Comparison of ENCODE assay signal across 18 cellular contexts in genomic region chr4:73011629-73011985, GRCh38. TPM values are rescaled to one million over a fixed set of nuclear protein-coding genes. Genes with fewer than 3 reads are reported as not detected.
DNase-seq lines count a peak whose midpoint lies in the region; ATAC-seq and TF ChIP-seq lines count a peak whose summit lies in the region.
"Had no signal": no experiment of that assay in that cellular context is flagged by ENCODE, and none has a peak within 500 bp of the region (broad histone marks: within the 10 kb centered on the region; RNA-seq: fewer than 3 reads in every experiment).

No MANE protein-coding gene starts in this region.

- peak overlapping the region; percentile 37 for H3K23ac ChIP-seq in neuronal stem cell (ENCODE audit: low read depth, low read length, poor library complexity)

- no peak overlapping the region for H3K18ac ChIP-seq in neuronal stem cell (ENCODE audit: low read length)

- no peak overlapping the region for H3K4me2 ChIP-seq in neuronal stem cell (ENCODE audit: insufficient read depth, low read length, poor library complexity, severe bottlenecking)

- H3K9me3 Mint-ChIP-seq in activated naive CD8-positive, alpha-beta T cell treated with anti-CD3 and anti-CD28 coated beads, Interleukin-2, amount 50 U/mL, for 24 hours = peaks cover 4% of the 10 kb centered on the region
- peaks cover 8% of the 10 kb centered on the region for H3K9me3 Mint-ChIP-seq in activated naive CD8-positive, alpha-beta T cell treated with anti-CD3 and anti-CD28 coated beads for 36 hours
- H3K9me3 Mint-ChIP-seq: H9 had no signal

- no peaks in the 10 kb centered on the region for H3K4me1 Mint-ChIP-seq in activated naive CD8-positive, alpha-beta T cell treated with anti-CD3 and anti-CD28 coated beads, Interleukin-2, amount 50 U/mL, for 24 hours
- H3K4me1 Mint-ChIP-seq in activated naive CD8-positive, alpha-beta T cell treated with anti-CD3 and anti-CD28 coated beads for 36 hours = no peaks in the 10 kb centered on the region
- H3K4me1 Mint-ChIP-seq: CD4-positive, alpha-beta memory T cell had no signal

- no CpG with 5 or more reads among the region's 4 CpGs for WGBS in neuronal stem cell (ENCODE audit: extremely low coverage in 2 of 2, insufficient read length in 2 of 2, insufficient replicate concordance in 1 of 2), 2 donors
- WGBS in aorta, 2 donors = 89 to 90% methylated on average over 4 of the region's 4 CpGs

- H3K9me3 ChIP-seq in neuronal stem cell (replicated peaks in 1 of 2; ENCODE audit: control insufficient read depth in 2 of 2, insufficient read depth in 1 of 2, low read depth in 1 of 2, low read length in 2 of 2) = no peaks in the 10 kb centered on the region
- H3K9me3 ChIP-seq in aorta (ENCODE audit: control insufficient read depth, low read length) = no peaks in the 10 kb centered on the region
- H3K9me3 ChIP-seq in uterus = no peaks in the 10 kb centered on the region
- H3K9me3 ChIP-seq: BE2C had no signal

- no peak for TF ChIP-seq CTCF in uterus (IDR thresholded peaks at IDR 0.05)

- no peak overlapping the region for H2AFZ ChIP-seq in neuronal stem cell (ENCODE audit: low read length)
- H2AFZ ChIP-seq: GM23248 had no signal

- no peak overlapping the region for H3K4me3 Mint-ChIP-seq in activated naive CD8-positive, alpha-beta T cell treated with anti-CD3 and anti-CD28 coated beads, Interleukin-2, amount 50 U/mL, for 24 hours
- H3K4me3 Mint-ChIP-seq in activated naive CD8-positive, alpha-beta T cell treated with anti-CD3 and anti-CD28 coated beads for 36 hours = no peak overlapping the region
- H3K4me3 Mint-ChIP-seq: H9 had no signal

- peak; percentile 15 for ATAC-seq in activated naive CD8-positive, alpha-beta T cell treated with anti-CD3 and anti-CD28 coated beads, Interleukin-2, amount 50 U/mL, for 24 hours
- ATAC-seq in aorta (ENCODE audit: low FRiP score) (peak; percentile 13), HG02798 (IDR thresholded peaks at IDR 0.05; ENCODE audit: poor library complexity, unreplicated experiment) (no peak)
- ATAC-seq: GM12878, HCT116 had no signal

- no peak overlapping the region for H2BK12ac ChIP-seq in neuronal stem cell (ENCODE audit: low read length)

- peaks cover 2 to 4% of the 10 kb centered on the region in 2 donors for H3K4me1 ChIP-seq in neuronal stem cell (ENCODE audit: control insufficient read depth in 2 of 2, insufficient read depth in 1 of 2, low read depth in 1 of 2, low read length in 2 of 2)
- H3K4me1 ChIP-seq in aorta (ENCODE audit: control insufficient read depth in 1 of 2, insufficient read depth in 2 of 2, low read length in 2 of 2) = no peaks in the 10 kb centered on the region
- no peaks in the 10 kb centered on the region for H3K4me1 ChIP-seq in uterus
- H3K4me1 ChIP-seq: BE2C had no signal

- H3K9ac ChIP-seq in neuronal stem cell (ENCODE audit: low read depth, low read length, poor library complexity) = no peak overlapping the region
- H3K9ac ChIP-seq: GM23248 had no signal

- no peak overlapping the region for H2BK120ac ChIP-seq in neuronal stem cell (ENCODE audit: low read depth, low read length)

- no peak overlapping the region for H4K8ac ChIP-seq in neuronal stem cell (ENCODE audit: low read depth, low read length)

- H3K14ac ChIP-seq in neuronal stem cell (ENCODE audit: low read length) = no peak overlapping the region

- H2AK5ac ChIP-seq in neuronal stem cell (ENCODE audit: low read depth, low read length) = peak overlapping the region; percentile 74

- H3K27ac Mint-ChIP-seq in activated naive CD8-positive, alpha-beta T cell treated with anti-CD3 and anti-CD28 coated beads, Interleukin-2, amount 50 U/mL, for 24 hours = no peak overlapping the region
- no peak overlapping the region for H3K27ac Mint-ChIP-seq in activated naive CD8-positive, alpha-beta T cell treated with anti-CD3 and anti-CD28 coated beads for 36 hours
- H3K27ac Mint-ChIP-seq: CD4-positive, alpha-beta memory T cell had no signal

- TF ChIP-seq POLR2A in uterus (IDR thresholded peaks at IDR 0.05) = no peak

- no peaks in the 10 kb centered on the region for H3K27me3 ChIP-seq in neuronal stem cell (ENCODE audit: control insufficient read depth in 3 of 3, insufficient read depth in 3 of 3, low read depth in 1 of 3, low read length in 3 of 3)
- no peaks in the 10 kb centered on the region for H3K27me3 ChIP-seq in aorta (ENCODE audit: control insufficient read depth in 1 of 2, insufficient read depth in 2 of 2, low read length in 1 of 2)
- no peaks in the 10 kb centered on the region for H3K27me3 ChIP-seq in uterus
- H3K27me3 ChIP-seq: BE2C had no signal

- no peaks in the 10 kb centered on the region for H3K79me1 ChIP-seq in neuronal stem cell (ENCODE audit: low read depth, low read length)

- H2BK15ac ChIP-seq in neuronal stem cell (ENCODE audit: low read length) = no peak overlapping the region

- no peak overlapping the region for H2BK5ac ChIP-seq in neuronal stem cell (ENCODE audit: low read length)

- H3K27me3 Mint-ChIP-seq in activated naive CD8-positive, alpha-beta T cell treated with anti-CD3 and anti-CD28 coated beads, Interleukin-2, amount 50 U/mL, for 24 hours = peaks cover 12% of the 10 kb centered on the region
- peaks cover 13% of the 10 kb centered on the region for H3K27me3 Mint-ChIP-seq in activated naive CD8-positive, alpha-beta T cell treated with anti-CD3 and anti-CD28 coated beads for 36 hours

- intact Hi-C loops in aorta (cut with DNase I) = loop anchor here (10.0 kb wide), 2 partner anchors 97 to 687 kb away; no protein-coding TSS in a partner anchor
- intact Hi-C loops in uterus (cut with DNase I; ENCODE audit: low total_unique reads) = no loop called here

- H3K27ac ChIP-seq in neuronal stem cell (replicated peaks; ENCODE audit: low read length) = no peak overlapping the region
- H3K27ac ChIP-seq in aorta (ENCODE audit: low read depth in 1 of 2, low read length in 2 of 2) = no peak overlapping the region
- no peak overlapping the region for H3K27ac ChIP-seq in uterus
- H3K27ac ChIP-seq: 22Rv1, GM23248 had no signal

- H4K91ac ChIP-seq in neuronal stem cell (ENCODE audit: low read depth, low read length, poor library complexity) = no peak overlapping the region

- H3K36me3 Mint-ChIP-seq in activated naive CD8-positive, alpha-beta T cell treated with anti-CD3 and anti-CD28 coated beads, Interleukin-2, amount 50 U/mL, for 24 hours (ENCODE audit: low read depth) = no peaks in the 10 kb centered on the region
- H3K36me3 Mint-ChIP-seq in activated naive CD8-positive, alpha-beta T cell treated with anti-CD3 and anti-CD28 coated beads for 36 hours = no peaks in the 10 kb centered on the region
- H3K36me3 Mint-ChIP-seq: CD4-positive, alpha-beta memory T cell had no signal

- no peak for DNase-seq in activated naive CD8-positive, alpha-beta T cell treated with anti-CD3 and anti-CD28 coated beads, Interleukin-2, amount 50 U/mL, for 24 hours
- no peak for DNase-seq in activated naive CD8-positive, alpha-beta T cell treated with anti-CD3 and anti-CD28 coated beads for 36 hours
- DNase-seq in neuronal stem cell (ENCODE audit: low spot score) (no peak), aorta (no peak), uterus (no peak)
- DNase-seq: BE2C; C1 segment of cervical spinal cord; Calu3; CD4-positive, alpha-beta memory T cell; COR-L47; DND-41; GDM1; GM23248; H9 had no signal

- H3K36me3 ChIP-seq in neuronal stem cell (replicated peaks in 1 of 2; ENCODE audit: control insufficient read depth in 2 of 2, insufficient read depth in 2 of 2, low read length in 2 of 2) = no peaks in the 10 kb centered on the region
- no peaks in the 10 kb centered on the region for H3K36me3 ChIP-seq in aorta (ENCODE audit: control insufficient read depth in 1 of 2, insufficient read depth in 2 of 2, low read length in 1 of 2)
- no peaks in the 10 kb centered on the region for H3K36me3 ChIP-seq in uterus
- H3K36me3 ChIP-seq: BE2C had no signal

- H3K4me3 ChIP-seq in neuronal stem cell (ENCODE audit: low read length in 2 of 2) (no peak overlapping the region), aorta (ENCODE audit: low read length in 2 of 2) (no peak overlapping the region), uterus (no peak overlapping the region)
- H3K4me3 ChIP-seq: GM12878, GM23248 had no signal

- H3K4ac ChIP-seq in neuronal stem cell (ENCODE audit: low read length) = peak overlapping the region; percentile 28

RNA-seq across cellular contexts. Expression of gene COX18, which starts 57.9 kb away (rescaled TPM):
- 10 to 100 TPM; 22.7 to 24.5 TPM for total RNA-seq in activated naive CD8-positive, alpha-beta T cell treated with anti-CD3 and anti-CD28 coated beads for 36 hours
- polyA plus RNA-seq in neuronal stem cell (2013, experiment 1 of 2) = 17.7 TPM
- polyA plus RNA-seq in neuronal stem cell (2013, experiment 2 of 2) = 18.1 TPM
- total RNA-seq in aorta (10 to 100 TPM in 1 of 2 donors, 1 to 10 TPM in 1; 8.6 to 12.5 TPM), uterus (10 to 100 TPM in 3 of 4 donors, 1 to 10 TPM in 1; 5.6 to 33.5 (median 16.0) TPM)
- 1 to 10 TPM; 6.2 to 9.0 TPM for polyA plus RNA-seq in aorta
